Comparison of ENCODE assay signal across 1 cellular context in genomic region chr17:48625502-48626201, GRCh38.
TF ChIP-seq lines count a peak whose summit lies in the region.

No MANE protein-coding gene starts in this region.

TF ChIP-seq in IMR-90, 13 proteins besides CTCF, POLR2A, EP300 and RAD21 (continued from another document):
- TF ChIP-seq, protein P1, sequence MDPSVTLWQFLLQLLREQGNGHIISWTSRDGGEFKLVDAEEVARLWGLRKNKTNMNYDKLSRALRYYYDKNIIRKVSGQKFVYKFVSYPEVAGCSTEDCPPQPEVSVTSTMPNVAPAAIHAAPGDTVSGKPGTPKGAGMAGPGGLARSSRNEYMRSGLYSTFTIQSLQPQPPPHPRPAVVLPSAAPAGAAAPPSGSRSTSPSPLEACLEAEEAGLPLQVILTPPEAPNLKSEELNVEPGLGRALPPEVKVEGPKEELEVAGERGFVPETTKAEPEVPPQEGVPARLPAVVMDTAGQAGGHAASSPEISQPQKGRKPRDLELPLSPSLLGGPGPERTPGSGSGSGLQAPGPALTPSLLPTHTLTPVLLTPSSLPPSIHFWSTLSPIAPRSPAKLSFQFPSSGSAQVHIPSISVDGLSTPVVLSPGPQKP (IDR thresholded peaks at IDR 0.05; ENCODE audit: borderline replicate concordance, low read depth, low read length), result no peak
- TF ChIP-seq MAZ (IDR thresholded peaks at IDR 0.05; ENCODE audit: borderline replicate concordance, low read depth, low read length) (no peak), NFE2L2 (IDR thresholded peaks at IDR 0.05; ENCODE audit: low read depth, low read length) (no peak), FOS (IDR thresholded peaks at IDR 0.05; ENCODE audit: low read depth, low read length) (no peak)
TF ChIP-seq in IMR-90: peak in this region for 0.
